15 cellular contexts compared by ENCODE assay signal in genomic region chr19:38710416-38710702, GRCh38. TPM values are rescaled to one million over a fixed set of nuclear protein-coding genes. Genes with fewer than 3 reads are reported as not detected.
DNase-seq lines count a peak whose midpoint lies in the region; ATAC-seq, FAIRE-seq and TF ChIP-seq lines count a peak whose summit lies in the region.
"Had no signal": no experiment of that assay in that cellular context is flagged by ENCODE, and none has a peak within 500 bp of the region (broad histone marks: within the 10 kb centered on the region; RNA-seq: fewer than 3 reads in every experiment).

No MANE protein-coding gene starts in this region.

- H3K9ac ChIP-seq in astrocyte (ENCODE audit: low read length): peak overlapping the region; percentile 56

- H3K27ac ChIP-seq in astrocyte (ENCODE audit: low read depth, low read length) (peak overlapping the region; percentile 68), layer of hippocampus (ENCODE audit: low read depth, low read length) (peak overlapping the region; percentile 82), substantia nigra (ENCODE audit: low read depth, low read length, poor library complexity, severe bottlenecking) (peak overlapping the region; percentile 86)

- H2AFZ ChIP-seq in astrocyte (ENCODE audit: low read depth, low read length): no peak overlapping the region

- H3K27ac Mint-ChIP-seq in activated CD4-positive, alpha-beta T cell treated with anti-CD3 and anti-CD28 coated beads, Interleukin-2, amount 10 ng/mL, durations not matched to agents 7 days and 5 days: peak overlapping the region; percentile 57
- no peak overlapping the region for H3K27ac Mint-ChIP-seq in astrocyte (ENCODE audit: unreplicated experiment)
- H3K27ac Mint-ChIP-seq: activated naive CD8-positive, alpha-beta T cell treated with anti-CD3 and anti-CD28 coated beads, Interleukin-2, amount 10 ng/mL, durations not matched to agents 7 days and 5 days had no signal

- no peaks in the 10 kb centered on the region for H3K9me3 ChIP-seq in astrocyte (ENCODE audit: insufficient read depth, low read depth, low read length)
- H3K9me3 ChIP-seq: A549 had no signal

- H3K27me3 Mint-ChIP-seq in activated CD4-positive, alpha-beta T cell treated with anti-CD3 and anti-CD28 coated beads, Interleukin-2, amount 10 ng/mL, durations not matched to agents 7 days and 5 days: no peaks in the 10 kb centered on the region
- no peaks in the 10 kb centered on the region for H3K27me3 Mint-ChIP-seq in astrocyte (ENCODE audit: low read depth, unreplicated experiment)
- H3K27me3 Mint-ChIP-seq: activated naive CD8-positive, alpha-beta T cell treated with anti-CD3 and anti-CD28 coated beads, Interleukin-2, amount 10 ng/mL, durations not matched to agents 7 days and 5 days had no signal

- peaks cover 33% of the 10 kb centered on the region for H3K36me3 Mint-ChIP-seq in activated CD4-positive, alpha-beta T cell treated with anti-CD3 and anti-CD28 coated beads, Interleukin-2, amount 10 ng/mL, durations not matched to agents 7 days and 5 days (ENCODE audit: low read depth)
- H3K36me3 Mint-ChIP-seq in astrocyte (ENCODE audit: low read depth, unreplicated experiment): peaks cover 25% of the 10 kb centered on the region

- H3K27me3 ChIP-seq in astrocyte (ENCODE audit: insufficient read depth, low read length) (no peaks in the 10 kb centered on the region), layer of hippocampus (ENCODE audit: control insufficient read depth, insufficient read depth, low read length) (no peaks in the 10 kb centered on the region)

- no peak for ATAC-seq in stimulated activated naive CD8-positive, alpha-beta T cell treated with anti-CD3 and anti-CD28 coated beads, Interleukin-15, Interleukin-2, amounts not matched to agents 100 U/mL and 50 U/mL, for 24 hours
- no peak for ATAC-seq in HG03280 (IDR thresholded peaks at IDR 0.05; ENCODE audit: unreplicated experiment)

- no peak overlapping the region for H3K4me2 ChIP-seq in astrocyte (ENCODE audit: low read length)
- H3K4me2 ChIP-seq: A549 had no signal

- H3K4me1 ChIP-seq in astrocyte (ENCODE audit: insufficient read depth, low read length): peaks cover 58% of the 10 kb centered on the region

- no peak for DNase-seq in activated CD4-positive, alpha-beta T cell treated with anti-CD3 and anti-CD28 coated beads, Interleukin-2, amount 10 ng/mL, durations not matched to agents 7 days and 5 days
- DNase-seq in activated CD4-positive, alpha-beta T cell treated with anti-CD3 and anti-CD28 coated beads, Interleukin-2, amount 50 U/mL, for 48 hours: no peak
- DNase-seq in astrocyte (ENCODE audit: low read depth) (no peak), substantia nigra (lab: John Stamatoyannopoulos, UW) (no peak)
- no peak for DNase-seq in stimulated activated CD4-positive, alpha-beta T cell treated with anti-CD3 and anti-CD28 coated beads, Interleukin-4, amount 100 ng/mL, for 1 hour
- no peak for DNase-seq in stimulated activated naive CD8-positive, alpha-beta T cell treated with anti-CD3 and anti-CD28 coated beads, Interleukin-15, Interleukin-2, amounts not matched to agents 100 U/mL and 50 U/mL, for 24 hours
- DNase-seq: activated CD4-positive, alpha-beta T cell treated with anti-CD3 and anti-CD28 coated beads, Interleukin-2, amount 50 U/mL, for 4 hours; activated naive CD8-positive, alpha-beta T cell treated with anti-CD3 and anti-CD28 coated beads, Interleukin-2, amount 10 ng/mL, durations not matched to agents 7 days and 5 days; DMS 273 treated with DMSO at 0.1 percent for 48 hours; NCI-H2107; stimulated activated CD4-positive, alpha-beta T cell treated with anti-CD3 and anti-CD28 coated beads, Interleukin-4, amount 100 ng/mL, for 4 hours had no signal

- peaks cover 88% of the 10 kb centered on the region for H4K20me1 ChIP-seq in astrocyte (ENCODE audit: insufficient read depth, low read length)

- H3K9me3 Mint-ChIP-seq in activated CD4-positive, alpha-beta T cell treated with anti-CD3 and anti-CD28 coated beads, Interleukin-2, amount 10 ng/mL, durations not matched to agents 7 days and 5 days: no peaks in the 10 kb centered on the region
- no peaks in the 10 kb centered on the region for H3K9me3 Mint-ChIP-seq in astrocyte (ENCODE audit: unreplicated experiment)
- H3K9me3 Mint-ChIP-seq: activated naive CD8-positive, alpha-beta T cell treated with anti-CD3 and anti-CD28 coated beads, Interleukin-2, amount 10 ng/mL, durations not matched to agents 7 days and 5 days had no signal

- no peak for FAIRE-seq in astrocyte (lab: Jason Lieb, UNC)

- peaks cover 82% of the 10 kb centered on the region for H3K79me2 ChIP-seq in astrocyte (ENCODE audit: insufficient read depth, low read length)

- peaks cover 57% of the 10 kb centered on the region for H3K36me3 ChIP-seq in astrocyte (ENCODE audit: insufficient read depth, low read length)

- no peak overlapping the region for H3K4me3 Mint-ChIP-seq in activated CD4-positive, alpha-beta T cell treated with anti-CD3 and anti-CD28 coated beads, Interleukin-2, amount 10 ng/mL, durations not matched to agents 7 days and 5 days
- peak overlapping the region; percentile 45 for H3K4me3 Mint-ChIP-seq in astrocyte (ENCODE audit: unreplicated experiment)
- H3K4me3 Mint-ChIP-seq: activated naive CD8-positive, alpha-beta T cell treated with anti-CD3 and anti-CD28 coated beads, Interleukin-2, amount 10 ng/mL, durations not matched to agents 7 days and 5 days had no signal

- CTCF ChIA-PET in activated CD4-positive, alpha-beta T cell treated with anti-CD3 and anti-CD28 coated beads, Interleukin-2, amount 10 ng/mL, durations not matched to agents 7 days and 5 days (lab: Charles Lee): interaction anchor here (2.7 kb wide), 1 partner anchor 219 kb away, joined by 9 read pairs; the partner anchor contains the start of genes MRPS12 and SARS2

- TF ChIP-seq CTCF in astrocyte (IDR thresholded peaks at IDR 0.05; ENCODE audit: insufficient read depth, low read depth, low read length): no peak

- no peaks in the 10 kb centered on the region for H3K4me1 Mint-ChIP-seq in activated CD4-positive, alpha-beta T cell treated with anti-CD3 and anti-CD28 coated beads, Interleukin-2, amount 10 ng/mL, durations not matched to agents 7 days and 5 days
- H3K4me1 Mint-ChIP-seq in astrocyte (ENCODE audit: low read depth, unreplicated experiment): peaks cover 40% of the 10 kb centered on the region

- no peak overlapping the region for H3K4me3 ChIP-seq in astrocyte (ENCODE audit: insufficient read depth, low read depth, low read length)
- H3K4me3 ChIP-seq: A549 had no signal

- POLR2A ChIA-PET in activated CD4-positive, alpha-beta T cell treated with anti-CD3 and anti-CD28 coated beads, Interleukin-2, amount 10 ng/mL, durations not matched to agents 7 days and 5 days (lab: Charles Lee): no interaction called here

RNA-seq across cellular contexts. Expression of gene CAPN12, which starts 33.9 kb away (rescaled TPM):
- total RNA-seq in activated CD4-positive, alpha-beta T cell treated with anti-CD3 and anti-CD28 coated beads, Interleukin-2, amount 10 ng/mL, durations not matched to agents 7 days and 5 days: 1 to 10 TPM; 3.5 to 3.7 TPM
- 4.6 and 6.0 TPM in 2 replicates for total RNA-seq in astrocyte
- total RNA-seq: dermis microvascular lymphatic vessel endothelial cell had no signal
